21 cellular contexts compared by ENCODE assay signal in genomic region chr12:56192582-56192981, GRCh38. TPM values are rescaled to one million over a fixed set of nuclear protein-coding genes. Genes with fewer than 3 reads are reported as not detected.
DNase-seq lines count a peak whose midpoint lies in the region; ATAC-seq and TF ChIP-seq lines count a peak whose summit lies in the region.
"Had no signal": no experiment of that assay in that cellular context is flagged by ENCODE, and none has a peak within 500 bp of the region (broad histone marks: within the 10 kb centered on the region; RNA-seq: fewer than 3 reads in every experiment).

No MANE protein-coding gene starts in this region.

- peaks cover 26% of the 10 kb centered on the region for H3K4me1 ChIP-seq in CD4-positive, CD25-positive, alpha-beta regulatory T cell (ENCODE audit: control insufficient read depth, insufficient read depth, low read length, poor library complexity, severe bottlenecking)
- H3K4me1 ChIP-seq in HEK293 (ENCODE audit: control insufficient read depth, insufficient read depth, low read length) (no peaks in the 10 kb centered on the region; the same call in 1 of the 2 replicates), adipocyte (ENCODE audit: control insufficient read depth, insufficient read depth, low read length) (peaks cover 38% of the 10 kb centered on the region)

- peaks cover 16% of the 10 kb centered on the region for H3K27me3 Mint-ChIP-seq in CD4-positive, CD25-positive, alpha-beta regulatory T cell
- H3K27me3 Mint-ChIP-seq in natural killer cell (ENCODE audit: low read depth in 2 of 2): no peaks in the 10 kb centered on the region
- H3K27me3 Mint-ChIP-seq: activated naive CD8-positive, alpha-beta T cell; stimulated activated naive CD8-positive, alpha-beta T cell treated with anti-CD3 and anti-CD28 coated beads, Interleukin-15, amount 100 ng/mL, for 72 hours had no signal

- no peak for DNase-seq in CD4-positive, CD25-positive, alpha-beta regulatory T cell
- DNase-seq in adipocyte (ENCODE audit: low read depth): no peak
- no peak for DNase-seq in natural killer cell
- DNase-seq in NK-92 (lab: John Stamatoyannopoulos, UW; ENCODE audit: unreplicated experiment): no peak
- DNase-seq in SW480 (ENCODE audit: low spot score): no peak
- DNase-seq: spleen had no signal

- H3K9me3 ChIP-seq in CD4-positive, CD25-positive, alpha-beta regulatory T cell (ENCODE audit: control insufficient read depth in 2 of 2, low read length in 2 of 2): no peaks in the 10 kb centered on the region
- H3K9me3 ChIP-seq in HEK293 (ENCODE audit: control insufficient read depth, insufficient read depth, low read depth, low read length): no peaks in the 10 kb centered on the region
- H3K9me3 ChIP-seq in adipocyte (ENCODE audit: control insufficient read depth, low read length): no peaks in the 10 kb centered on the region
- H3K9me3 ChIP-seq: ascending aorta, ovary, spleen, tibial artery had no signal

- H3K4me3 Mint-ChIP-seq in CD4-positive, CD25-positive, alpha-beta regulatory T cell: peak overlapping the region in 3 of 4 donors; percentile 56 to 94 (median 70)
- peak overlapping the region; percentile 79 for H3K4me3 Mint-ChIP-seq in natural killer cell
- H3K4me3 Mint-ChIP-seq: activated naive CD8-positive, alpha-beta T cell; T-helper 1 cell treated with Interleukin-12 subunit alpha and Interleukin-12 subunit beta and Interleukin-4 antibody, amounts not matched to agents 30 μg/mL and 1 μg/mL, for 36 hours had no signal

- H3K4me1 Mint-ChIP-seq in CD4-positive, CD25-positive, alpha-beta regulatory T cell: peaks cover 22 to 46% (median 26%) of the 10 kb centered on the region in 4 donors
- peaks cover 35 to 40% of the 10 kb centered on the region in 2 donors for H3K4me1 Mint-ChIP-seq in natural killer cell

- POLR2A ChIA-PET in HEK293 (lab: Yijun Ruan, JAX): interaction anchor here (1.9 to 5.3 kb wide), 2 partner anchors 15 to 29 kb away, joined by 5 to 59 read pairs; partner anchors contain the start of gene RNF41

- no peak for ATAC-seq in CD4-positive, CD25-positive, alpha-beta regulatory T cell (ENCODE audit: low read depth in 2 of 2)
- no peak for ATAC-seq in natural killer cell
- no peak for ATAC-seq in HG02885 (IDR thresholded peaks at IDR 0.05; ENCODE audit: poor library complexity, unreplicated experiment)
- no peak for ATAC-seq in HG03045 (IDR thresholded peaks at IDR 0.05; ENCODE audit: unreplicated experiment)
- ATAC-seq: stimulated activated naive CD8-positive, alpha-beta T cell treated with anti-CD3 and anti-CD28 coated beads, Interleukin-15, amount 100 ng/mL, for 72 hours had no signal

- H3K9ac ChIP-seq in adipocyte (ENCODE audit: low read length): peak overlapping the region; percentile 42

- no peak overlapping the region for H3K4me3 ChIP-seq in CD4-positive, CD25-positive, alpha-beta regulatory T cell (ENCODE audit: low read depth, low read length)
- no peak overlapping the region for H3K4me3 ChIP-seq in HEK293 (ENCODE audit: low read depth, low read length)
- H3K4me3 ChIP-seq in adipocyte (ENCODE audit: low read length): no peak overlapping the region
- H3K4me3 ChIP-seq: ascending aorta, ovary, PC-9, spleen, tibial artery had no signal

- TF ChIP-seq CTCF in HEK293 (tag by site-specific recombination; IDR thresholded peaks at IDR 0.05) (no peak), natural killer cell (IDR thresholded peaks at IDR 0.05) (no peak)

- intact Hi-C loops in natural killer cell (cut with micrococcal nuclease): loop anchor here (2.0 to 10.0 kb wide), 3 partner anchors 66 to 148 kb away; partner anchors contain the start of genes ANKRD52, CS and RPS26

- H3K27me3 ChIP-seq in CD4-positive, CD25-positive, alpha-beta regulatory T cell (ENCODE audit: control insufficient read depth, insufficient read depth, low read length): no peaks in the 10 kb centered on the region
- H3K27me3 ChIP-seq in adipocyte (replicated peaks; ENCODE audit: control insufficient read depth, insufficient read depth, low read length): no peaks in the 10 kb centered on the region
- H3K27me3 ChIP-seq: ascending aorta, dorsolateral prefrontal cortex, ovary, spleen, tibial artery had no signal

- no peaks in the 10 kb centered on the region for H3K36me3 ChIP-seq in CD4-positive, CD25-positive, alpha-beta regulatory T cell (ENCODE audit: control insufficient read depth, insufficient read depth, low read length)
- H3K36me3 ChIP-seq in HEK293 (ENCODE audit: control insufficient read depth in 2 of 2, insufficient read depth in 1 of 2, low read length in 2 of 2) (no peaks in the 10 kb centered on the region; a peak in 1 of 3 replicates), adipocyte (ENCODE audit: control insufficient read depth, insufficient read depth, low read length, severe bottlenecking) (no peaks in the 10 kb centered on the region)
- H3K36me3 ChIP-seq: ascending aorta, ovary, spleen had no signal

- H3K36me3 Mint-ChIP-seq in CD4-positive, CD25-positive, alpha-beta regulatory T cell: peaks cover 4% of the 10 kb centered on the region
- H3K36me3 Mint-ChIP-seq in natural killer cell: no peaks in the 10 kb centered on the region

- peaks cover 0 to 1% (median 0%) of the 10 kb centered on the region in 7 donors for H3K9me3 Mint-ChIP-seq in CD4-positive, CD25-positive, alpha-beta regulatory T cell
- H3K9me3 Mint-ChIP-seq in natural killer cell: no peaks in the 10 kb centered on the region
- H3K9me3 Mint-ChIP-seq: T-helper 1 cell treated with Interleukin-12 subunit alpha and Interleukin-12 subunit beta and Interleukin-4 antibody, amounts not matched to agents 30 μg/mL and 1 μg/mL, for 36 hours had no signal

- CTCF ChIA-PET in HEK293 (lab: Yijun Ruan, JAX): interaction anchor here (0.6 to 6.1 kb wide), 19 partner anchors 9 to 501 kb away, joined by 3 to 86 read pairs (median 4); partner anchors contain the start of genes ESYT1, RNF41, RPL41 and ZC3H10

- peak overlapping the region in 2 of 3 donors; percentile 26 to 81 for H3K27ac Mint-ChIP-seq in CD4-positive, CD25-positive, alpha-beta regulatory T cell
- H3K27ac Mint-ChIP-seq in natural killer cell: peak overlapping the region; percentile 25 to 58

- H3K27ac ChIP-seq in CD4-positive, CD25-positive, alpha-beta regulatory T cell (ENCODE audit: insufficient read depth, low read length, poor library complexity, severe bottlenecking): no peak overlapping the region
- no peak overlapping the region for H3K27ac ChIP-seq in HEK293 (ENCODE audit: extremely low read depth, low read depth, low read length)
- H3K27ac ChIP-seq: ascending aorta, C4-2B, ovary, PC-9, spleen, tibial artery had no signal

TF ChIP-seq in HEK293, 187 proteins besides CTCF, POLR2A, EP300 and RAD21 (continues in another document):
- no peak for TF ChIP-seq ZNF670 (tag by site-specific recombination; IDR thresholded peaks at IDR 0.05; ENCODE audit: low read depth)
- TF ChIP-seq, protein P1, sequence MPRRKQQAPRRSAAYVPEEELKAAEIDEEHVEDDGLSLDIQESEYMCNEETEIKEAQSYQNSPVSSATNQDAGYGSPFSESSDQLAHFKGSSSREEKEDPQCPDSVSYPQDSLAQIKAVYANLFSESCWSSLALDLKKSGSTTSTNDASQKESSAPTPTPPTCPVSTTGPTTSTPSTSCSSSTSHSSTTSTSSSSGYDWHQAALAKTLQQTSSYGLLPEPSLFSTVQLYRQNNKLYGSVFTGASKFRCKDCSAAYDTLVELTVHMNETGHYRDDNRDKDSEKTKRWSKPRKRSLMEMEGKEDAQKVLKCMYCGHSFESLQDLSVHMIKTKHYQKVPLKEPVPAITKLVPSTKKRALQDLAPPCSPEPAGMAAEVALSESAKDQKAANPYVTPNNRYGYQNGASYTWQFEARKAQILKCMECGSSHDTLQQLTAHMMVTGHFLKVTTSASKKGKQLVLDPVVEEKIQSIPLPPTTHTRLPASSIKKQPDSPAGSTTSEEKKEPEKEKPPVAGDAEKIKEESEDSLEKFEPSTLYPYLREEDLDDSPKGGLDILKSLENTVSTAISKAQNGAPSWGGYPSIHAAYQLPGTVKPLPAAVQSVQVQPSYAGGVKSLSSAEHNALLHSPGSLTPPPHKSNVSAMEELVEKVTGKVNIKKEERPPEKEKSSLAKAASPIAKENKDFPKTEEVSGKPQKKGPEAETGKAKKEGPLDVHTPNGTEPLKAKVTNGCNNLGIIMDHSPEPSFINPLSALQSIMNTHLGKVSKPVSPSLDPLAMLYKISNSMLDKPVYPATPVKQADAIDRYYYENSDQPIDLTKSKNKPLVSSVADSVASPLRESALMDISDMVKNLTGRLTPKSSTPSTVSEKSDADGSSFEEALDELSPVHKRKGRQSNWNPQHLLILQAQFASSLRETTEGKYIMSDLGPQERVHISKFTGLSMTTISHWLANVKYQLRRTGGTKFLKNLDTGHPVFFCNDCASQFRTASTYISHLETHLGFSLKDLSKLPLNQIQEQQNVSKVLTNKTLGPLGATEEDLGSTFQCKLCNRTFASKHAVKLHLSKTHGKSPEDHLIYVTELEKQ (tag by site-specific recombination; IDR thresholded peaks at IDR 0.05; ENCODE audit: borderline replicate concordance): no peak
- TF ChIP-seq ZSCAN5A (tag by site-specific recombination; IDR thresholded peaks at IDR 0.05): no peak

RNA-seq across cellular contexts. Expression of gene SMARCC2, which starts 3.3 kb away (rescaled TPM):
- total RNA-seq in CD4-positive, CD25-positive, alpha-beta regulatory T cell: 153 TPM
- polyA plus RNA-seq in CD4-positive, CD25-positive, alpha-beta regulatory T cell: 10 to 100 TPM; 46.3 to 64.1 (median 54.1) TPM
- total RNA-seq in natural killer cell: 100 to 1,000 TPM; 205 to 232 (median 210) TPM

RNA-seq across cellular contexts. Expression of gene RNF41, which starts 29.1 kb away (rescaled TPM):
- total RNA-seq in CD4-positive, CD25-positive, alpha-beta regulatory T cell: 33.7 TPM
- polyA plus RNA-seq in CD4-positive, CD25-positive, alpha-beta regulatory T cell: 10 to 100 TPM; 39.2 to 45.8 (median 45.1) TPM
- total RNA-seq in natural killer cell: 10 to 100 TPM; 32.3 to 44.5 (median 38.6) TPM

RNA-seq across cellular contexts. Expression of gene NABP2, which starts 31.6 kb away (rescaled TPM):
- total RNA-seq in CD4-positive, CD25-positive, alpha-beta regulatory T cell: 16.9 TPM
- polyA plus RNA-seq in CD4-positive, CD25-positive, alpha-beta regulatory T cell: 1 to 10 TPM; 4.1 to 6.8 (median 5.0) TPM
- total RNA-seq in natural killer cell: 10 to 100 TPM; 21.6 to 23.4 (median 22.6) TPM

RNA-seq across cellular contexts. Expression of gene MYL6, which starts 34.4 kb away (rescaled TPM):
- 933 TPM for total RNA-seq in CD4-positive, CD25-positive, alpha-beta regulatory T cell
- 1,000 to 10,000 TPM; 2,559 to 3,471 (median 2,992) TPM for polyA plus RNA-seq in CD4-positive, CD25-positive, alpha-beta regulatory T cell
- total RNA-seq in natural killer cell: 1,000 to 10,000 TPM in 2 of 3 donors, 100 to 1,000 TPM in 1; 881 to 1,204 (median 1,015) TPM

RNA-seq across cellular contexts. Expression of gene SLC39A5, which starts 37.3 kb away (rescaled TPM):
- total RNA-seq in CD4-positive, CD25-positive, alpha-beta regulatory T cell: 2.0 TPM
- polyA plus RNA-seq in CD4-positive, CD25-positive, alpha-beta regulatory T cell: not detected
- 1 to 10 TPM in 1 of 3 donors, under 1 TPM in 2; 0.70 to 1.4 (median 0.71) TPM for total RNA-seq in natural killer cell
- total RNA-seq: ascending aorta, lung microvascular endothelial cell, NCI-H460 had no signal
- polyA plus RNA-seq: AG04450 had no signal
